ENCODE assay signal across 1 cellular context in the genomic region with DNA sequence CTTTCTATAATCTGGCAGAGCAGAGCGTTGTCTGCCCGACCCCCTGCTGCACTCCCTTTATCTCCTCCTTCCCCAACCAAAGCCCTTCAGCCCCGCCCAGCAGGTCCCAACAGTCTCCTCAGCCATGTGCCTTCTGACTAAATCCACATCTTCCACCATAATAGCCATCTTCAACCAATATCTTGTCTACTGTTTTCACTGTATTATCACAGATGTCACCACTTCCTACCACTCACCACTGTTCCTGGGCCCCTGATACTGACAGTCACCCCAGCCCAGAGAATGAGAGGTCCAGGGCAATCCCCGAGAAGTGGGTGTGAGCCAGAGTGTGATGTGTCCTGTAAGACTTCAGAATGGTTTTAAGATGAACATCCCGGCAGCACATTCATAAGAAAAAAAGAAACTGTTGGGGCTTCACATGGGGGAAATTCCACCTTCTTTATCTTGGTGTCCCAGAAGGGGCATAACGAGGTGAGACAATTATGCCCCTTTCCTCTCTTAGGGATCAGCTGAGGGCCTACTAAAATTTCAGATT.
TF ChIP-seq lines count a peak whose summit lies in the region.

No MANE protein-coding gene starts in this region.

TF ChIP-seq in GM12878, 131 proteins besides CTCF, POLR2A, EP300 and RAD21 (continued from another document):
- peak; percentile 65 for TF ChIP-seq MTA2 (IDR thresholded peaks at IDR 0.05; ENCODE audit: low read depth)
- TF ChIP-seq CHD1 (IDR thresholded peaks at IDR 0.05; ENCODE audit: low read depth, low read length), result no peak
- TF ChIP-seq CREB1 (IDR thresholded peaks at IDR 0.05; ENCODE audit: low read depth), result peak; percentile 68; the same call in 1 of the 2 replicates
- no peak for TF ChIP-seq CHD2 (IDR thresholded peaks at IDR 0.05; ENCODE audit: borderline replicate concordance, low read depth, low read length)
- TF ChIP-seq MXI1 (IDR thresholded peaks at IDR 0.05; ENCODE audit: low read depth, low read length), result peak; percentile 56; the same call in 1 of the 2 replicates
- 0 out of 2 replicates have a peak, but pooled peaks have one; percentile 62 for TF ChIP-seq TCF7 (IDR thresholded peaks at IDR 0.05; ENCODE audit: borderline replicate concordance)
- TF ChIP-seq MEF2B (IDR thresholded peaks at IDR 0.05; ENCODE audit: partially characterized antibody, poor library complexity, severe bottlenecking), result peak; percentile 30
- TF ChIP-seq BRCA1 (IDR thresholded peaks at IDR 0.05; ENCODE audit: low read depth, low read length), result no peak
- TF ChIP-seq SP1 (IDR thresholded peaks at IDR 0.05; ENCODE audit: low read depth, low read length), result peak; percentile 9
- TF ChIP-seq SMARCA5 (IDR thresholded peaks at IDR 0.05), result no peak
- TF ChIP-seq MLLT1 (IDR thresholded peaks at IDR 0.05), result peak; percentile 43; the same call in 1 of the 2 replicates
TF ChIP-seq in GM12878: peak in this region for 40.
